In genomic region chr20:23159256-23159922, GRCh38 we compare ENCODE assay signal across 10 cellular contexts.
DNase-seq lines count a peak whose midpoint lies in the region; ATAC-seq and TF ChIP-seq lines count a peak whose summit lies in the region.
"Had no signal": no experiment of that assay in that cellular context is flagged by ENCODE, and none has a peak within 500 bp of the region (broad histone marks: within the 10 kb centered on the region; RNA-seq: fewer than 3 reads in every experiment).

No MANE protein-coding gene starts in this region.

- H3K27ac Mint-ChIP-seq in WTC11, result 0 out of 2 replicates have a peak overlapping the region, but pooled peaks have one; percentile 27
- H3K27ac Mint-ChIP-seq in type B pancreatic cell, result no peak overlapping the region
- H3K27ac Mint-ChIP-seq: CD8-positive, alpha-beta T cell had no signal

- POLR2A ChIA-PET in WTC11 (lab: Charles Lee), result no interaction called here

- H3K9me3 Mint-ChIP-seq in WTC11 (no peaks in the 10 kb centered on the region), type B pancreatic cell (no peaks in the 10 kb centered on the region)
- H3K9me3 Mint-ChIP-seq: CD8-positive, alpha-beta T cell had no signal

- peak overlapping the region; percentile 53 for H2AFZ ChIP-seq in Loucy (ENCODE audit: low read length)

- H3K36me3 Mint-ChIP-seq in WTC11 (no peaks in the 10 kb centered on the region), type B pancreatic cell (no peaks in the 10 kb centered on the region)
- H3K36me3 Mint-ChIP-seq: CD8-positive, alpha-beta T cell had no signal

- no peak for ATAC-seq in WTC11
- peak; percentile 29 to 32 for ATAC-seq in lower lobe of right lung
- ATAC-seq: CD8-positive, alpha-beta T cell had no signal

- H4K20me1 ChIP-seq in Loucy (ENCODE audit: insufficient read depth, low read length, poor library complexity, severe bottlenecking), result no peaks in the 10 kb centered on the region

- H3K9ac ChIP-seq in Loucy (ENCODE audit: low read depth, low read length, poor library complexity, severe bottlenecking), result peak overlapping the region; percentile 44

- intact Hi-C loops in lower lobe of right lung (cut with DNase I), result no loop called here

- peak overlapping the region; percentile 59 for H3K4me2 ChIP-seq in Loucy (ENCODE audit: low read depth, low read length, poor library complexity, severe bottlenecking)

- 0 out of 2 replicates have a peak, but pooled peaks cover 5% of the 10 kb centered on the region for H3F3A ChIP-seq in Loucy (ENCODE audit: low read depth)

- H3K4me3 ChIP-seq in Loucy (ENCODE audit: low read length, poor library complexity, severe bottlenecking) (no peak overlapping the region), lower lobe of right lung (no peak overlapping the region)

- CTCF ChIA-PET in WTC11 (lab: Charles Lee), result no interaction called here

- TF ChIP-seq CTCF in Loucy (conservative IDR thresholded peaks at IDR 0.05; ENCODE audit: low read length), result no peak
- TF ChIP-seq CTCF in WTC11 (IDR thresholded peaks at IDR 0.05), result no peak
- TF ChIP-seq CTCF in lower lobe of right lung (IDR thresholded peaks at IDR 0.05), result no peak
- TF ChIP-seq CTCF in type B pancreatic cell (conservative IDR thresholded peaks at IDR 0.05), result no peak

- no peaks in the 10 kb centered on the region for H3K27me3 Mint-ChIP-seq in WTC11 (ENCODE audit: low read depth)
- peaks cover 4% of the 10 kb centered on the region for H3K27me3 Mint-ChIP-seq in type B pancreatic cell

- no peaks in the 10 kb centered on the region for H3K36me3 ChIP-seq in Loucy (ENCODE audit: insufficient read depth, low read length)
- H3K36me3 ChIP-seq in lower lobe of right lung, result no peaks in the 10 kb centered on the region

- no peaks in the 10 kb centered on the region for H3K79me2 ChIP-seq in Loucy (ENCODE audit: insufficient read depth, low read length)

- H3K27me3 ChIP-seq in Loucy (ENCODE audit: insufficient read depth, low read length, poor library complexity, severe bottlenecking), result no peaks in the 10 kb centered on the region
- no peaks in the 10 kb centered on the region for H3K27me3 ChIP-seq in lower lobe of right lung (ENCODE audit: low read depth)

- H3K9me3 ChIP-seq in Loucy (ENCODE audit: insufficient read depth, low read depth, low read length) (no peaks in the 10 kb centered on the region), lower lobe of right lung (no peaks in the 10 kb centered on the region)

- DNase-seq in AML-193 (lab: John Stamatoyannopoulos, UW) (peak; percentile 14 to 38), WTC11 (ENCODE audit: low spot score) (no peak), lower lobe of right lung (no peak), type B pancreatic cell (ENCODE audit: extremely low spot score, unreplicated experiment) (no peak), NK-92 (lab: John Stamatoyannopoulos, UW; ENCODE audit: unreplicated experiment) (no peak), kidney tubule cell (ENCODE audit: low spot score) (no peak)
- no peak for DNase-seq in stimulated activated CD4-positive, alpha-beta T cell treated with anti-CD3 and anti-CD28 coated beads, Interleukin-4, amount 100 ng/mL, for 24 hours
- DNase-seq: activated CD4-positive, alpha-beta T cell treated with anti-CD3 and anti-CD28 coated beads, Interleukin-2, amount 50 U/mL, for 1 hour; CD8-positive, alpha-beta T cell had no signal

- peak overlapping the region; percentile 56 for H3K27ac ChIP-seq in lower lobe of right lung

- no peaks in the 10 kb centered on the region for H3K9me2 ChIP-seq in Loucy (replicated peaks; ENCODE audit: low read depth, low read length)

- H3K4me3 Mint-ChIP-seq in WTC11, result no peak overlapping the region
- no peak overlapping the region for H3K4me3 Mint-ChIP-seq in type B pancreatic cell
- H3K4me3 Mint-ChIP-seq: CD8-positive, alpha-beta T cell had no signal

- H3K4me1 Mint-ChIP-seq in WTC11 (peaks cover 30% of the 10 kb centered on the region), type B pancreatic cell (ENCODE audit: unreplicated experiment) (peaks cover 22% of the 10 kb centered on the region)

- H3K4me1 ChIP-seq in Loucy (ENCODE audit: insufficient read depth, low read length, poor library complexity, severe bottlenecking) (peaks cover 42% of the 10 kb centered on the region), lower lobe of right lung (peaks cover 75% of the 10 kb centered on the region)

TF ChIP-seq in WTC11, 78 proteins besides CTCF, POLR2A, EP300 and RAD21:
- TF ChIP-seq PRDM15 (CRISPR knock-in tag; IDR thresholded peaks at IDR 0.05) (no peak), TEAD1 (CRISPR knock-in tag; IDR thresholded peaks at IDR 0.05) (no peak), ELF4 (CRISPR knock-in tag; IDR thresholded peaks at IDR 0.05; ENCODE audit: low read depth) (no peak), IRF2 (CRISPR knock-in tag; IDR thresholded peaks at IDR 0.05; ENCODE audit: borderline replicate concordance, low read depth) (no peak), SP1 (CRISPR knock-in tag; conservative IDR thresholded peaks at IDR 0.05) (no peak), ZNF396 (CRISPR knock-in tag; IDR thresholded peaks at IDR 0.05; ENCODE audit: borderline replicate concordance) (no peak), RELA (CRISPR knock-in tag; IDR thresholded peaks at IDR 0.05; ENCODE audit: borderline replicate concordance) (no peak), EMX1 (CRISPR knock-in tag; IDR thresholded peaks at IDR 0.05) (no peak), ZNF416 (CRISPR knock-in tag; IDR thresholded peaks at IDR 0.05) (no peak), ZNF671 (CRISPR knock-in tag; IDR thresholded peaks at IDR 0.05) (no peak), CDX4 (CRISPR knock-in tag; IDR thresholded peaks at IDR 0.05; ENCODE audit: borderline replicate concordance) (no peak)
- TF ChIP-seq, protein P1, sequence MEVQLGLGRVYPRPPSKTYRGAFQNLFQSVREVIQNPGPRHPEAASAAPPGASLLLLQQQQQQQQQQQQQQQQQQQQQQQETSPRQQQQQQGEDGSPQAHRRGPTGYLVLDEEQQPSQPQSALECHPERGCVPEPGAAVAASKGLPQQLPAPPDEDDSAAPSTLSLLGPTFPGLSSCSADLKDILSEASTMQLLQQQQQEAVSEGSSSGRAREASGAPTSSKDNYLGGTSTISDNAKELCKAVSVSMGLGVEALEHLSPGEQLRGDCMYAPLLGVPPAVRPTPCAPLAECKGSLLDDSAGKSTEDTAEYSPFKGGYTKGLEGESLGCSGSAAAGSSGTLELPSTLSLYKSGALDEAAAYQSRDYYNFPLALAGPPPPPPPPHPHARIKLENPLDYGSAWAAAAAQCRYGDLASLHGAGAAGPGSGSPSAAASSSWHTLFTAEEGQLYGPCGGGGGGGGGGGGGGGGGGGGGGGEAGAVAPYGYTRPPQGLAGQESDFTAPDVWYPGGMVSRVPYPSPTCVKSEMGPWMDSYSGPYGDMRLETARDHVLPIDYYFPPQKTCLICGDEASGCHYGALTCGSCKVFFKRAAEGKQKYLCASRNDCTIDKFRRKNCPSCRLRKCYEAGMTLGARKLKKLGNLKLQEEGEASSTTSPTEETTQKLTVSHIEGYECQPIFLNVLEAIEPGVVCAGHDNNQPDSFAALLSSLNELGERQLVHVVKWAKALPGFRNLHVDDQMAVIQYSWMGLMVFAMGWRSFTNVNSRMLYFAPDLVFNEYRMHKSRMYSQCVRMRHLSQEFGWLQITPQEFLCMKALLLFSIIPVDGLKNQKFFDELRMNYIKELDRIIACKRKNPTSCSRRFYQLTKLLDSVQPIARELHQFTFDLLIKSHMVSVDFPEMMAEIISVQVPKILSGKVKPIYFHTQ (CRISPR knock-in tag; IDR thresholded peaks at IDR 0.05), result no peak
- TF ChIP-seq, protein P2, sequence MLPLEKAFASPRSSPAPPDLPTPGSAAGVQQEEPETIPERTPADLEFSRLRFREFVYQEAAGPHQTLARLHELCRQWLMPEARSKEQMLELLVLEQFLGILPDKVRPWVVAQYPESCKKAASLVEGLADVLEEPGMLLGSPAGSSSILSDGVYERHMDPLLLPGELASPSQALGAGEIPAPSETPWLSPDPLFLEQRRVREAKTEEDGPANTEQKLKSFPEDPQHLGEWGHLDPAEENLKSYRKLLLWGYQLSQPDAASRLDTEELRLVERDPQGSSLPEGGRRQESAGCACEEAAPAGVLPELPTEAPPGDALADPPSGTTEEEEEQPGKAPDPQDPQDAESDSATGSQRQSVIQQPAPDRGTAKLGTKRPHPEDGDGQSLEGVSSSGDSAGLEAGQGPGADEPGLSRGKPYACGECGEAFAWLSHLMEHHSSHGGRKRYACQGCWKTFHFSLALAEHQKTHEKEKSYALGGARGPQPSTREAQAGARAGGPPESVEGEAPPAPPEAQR (CRISPR knock-in tag; IDR thresholded peaks at IDR 0.05), result no peak
TF ChIP-seq in WTC11: peak in this region for 0.

Comparison
In these comparisons a context has a peak if more than half of its experiments do, and no peak if none do; other contexts are left out.
1. DNase-seq: peak in AML-193 (2 of 2); none in WTC11 (single experiment), lower lobe of right lung (single experiment), type B pancreatic cell (single experiment), stimulated activated CD4-positive, alpha-beta T cell treated with anti-CD3 and anti-CD28 coated beads, Interleukin-4, amount 100 ng/mL, for 24 hours (single experiment), NK-92 (single experiment) and kidney tubule cell (single experiment).